Comparison of ENCODE assay signal across 26 cellular contexts in genomic region chrX:144916785-144917184, GRCh38.
"Had no signal": no experiment of that assay in that cellular context is flagged by ENCODE, and none has a peak within 500 bp of the region (broad histone marks: within the 10 kb centered on the region; RNA-seq: fewer than 3 reads in every experiment).

No MANE protein-coding gene starts in this region.

- H3K9ac ChIP-seq: KMS-11 had no signal

- H3K36me3 ChIP-seq: adrenal gland, SJSA1 had no signal

- FAIRE-seq: bronchial epithelial cell had no signal

- H3K9me3 ChIP-seq: adrenal gland, body of pancreas, SJSA1 had no signal

- H3K4me3 ChIP-seq: adrenal gland, body of pancreas, SJSA1 had no signal

- DNase-seq: activated CD4-positive, alpha-beta T cell treated with anti-CD3 and anti-CD28 coated beads for 4 hours; activated CD8-positive, alpha-beta memory T cell treated with anti-CD3 and anti-CD28 coated beads, Interleukin-2, amount 50 U/mL, for 4 hours; activated CD8-positive, alpha-beta T cell treated with anti-CD3 and anti-CD28 coated beads for 36 hours; activated gamma-delta T cell treated with Interleukin-2 at 50 U/mL for 16 hours; activated naive CD4-positive, alpha-beta T cell treated with anti-CD3 and anti-CD28 coated beads, Interleukin-2, amount 10 ng/mL, durations not matched to agents 7 days and 5 days; activated naive CD8-positive, alpha-beta T cell treated with anti-CD3 and anti-CD28 coated beads, Interleukin-2, amount 10 ng/mL, durations not matched to agents 7 days and 5 days; activated T-cell treated with anti-CD3 and anti-CD28 coated beads, Interleukin-2, amount 50 U/mL, for 72 hours; adrenal gland; aorta; body of pancreas; central memory CD4-positive, alpha-beta T cell; NCI-H1105 treated with DMSO at 0.1 percent for 48 hours; NCI-H1436 treated with DMSO at 0.1 percent for 48 hours; NCI-H187; NCI-H2081; NCI-H510A treated with DMSO at 0.1 percent for 48 hours; NCI-H69; NK-92 treated with Interleukin-12 subunit alpha and Interleukin-12 subunit beta, amount 100 ng/mL, for 24 hours; Right ventricle myocardium superior; RPMI8226; SW 1271 had no signal

- H3K4me2 ChIP-seq: KMS-11 had no signal

- H3K27ac ChIP-seq: adrenal gland, body of pancreas, KMS-11, SJSA1 had no signal

- ATAC-seq: activated CD4-positive, CD25-positive, alpha-beta regulatory T cell treated with anti-CD3 and anti-CD28 coated beads, Interleukin-2, amount 50 U/mL, for 24 hours; activated CD8-positive, alpha-beta T cell treated with anti-CD3 and anti-CD28 coated beads for 36 hours; activated T-cell treated with anti-CD3 and anti-CD28 coated beads, Interleukin-2, amount 50 U/mL, for 72 hours; body of pancreas; SK-N-SH treated with all-trans-retinoic acid at 6 μM for 48 hours had no signal

- H3K4me1 ChIP-seq: adrenal gland, body of pancreas, SJSA1 had no signal

- H3K27me3 ChIP-seq: adrenal gland, body of pancreas, SJSA1 had no signal
